ENCODE assay signal across 20 cellular contexts in genomic region chr17:75834279-75834920, GRCh38. TPM values are rescaled to one million over a fixed set of nuclear protein-coding genes. Genes with fewer than 3 reads are reported as not detected.
DNase-seq lines count a peak whose midpoint lies in the region; ATAC-seq and TF ChIP-seq lines count a peak whose summit lies in the region.
"Had no signal": no experiment of that assay in that cellular context is flagged by ENCODE, and none has a peak within 500 bp of the region (broad histone marks: within the 10 kb centered on the region; RNA-seq: fewer than 3 reads in every experiment).

No MANE protein-coding gene starts in this region.

- H3K27me3 ChIP-seq in naive thymus-derived CD4-positive, alpha-beta T cell (ENCODE audit: control insufficient read depth in 2 of 2, insufficient read depth in 2 of 2, low read length in 2 of 2) = no peaks in the 10 kb centered on the region
- H3K27me3 ChIP-seq: brain microvascular endothelial cell, sigmoid colon had no signal

- no peak overlapping the region for H3K4me3 Mint-ChIP-seq in stimulated activated naive CD8-positive, alpha-beta T cell treated with anti-CD3 and anti-CD28 coated beads, Interleukin-15, Interleukin-2, amounts not matched to agents 100 ng/mL and 50 ng/mL, for 24 hours
- no peak overlapping the region for H3K4me3 Mint-ChIP-seq in activated naive CD8-positive, alpha-beta T cell treated with anti-CD3 and anti-CD28 coated beads for 36 hours
- peak overlapping the region in 4 of 10 donors; percentile 11 to 76 (median 62) for H3K4me3 Mint-ChIP-seq in naive thymus-derived CD4-positive, alpha-beta T cell
- H3K4me3 Mint-ChIP-seq: GM23338, type B pancreatic cell had no signal

- no peaks in the 10 kb centered on the region for H3K9me3 ChIP-seq in naive thymus-derived CD4-positive, alpha-beta T cell (ENCODE audit: control insufficient read depth in 2 of 3, low read length in 3 of 3)
- H3K9me3 ChIP-seq: sigmoid colon had no signal

- H3K36me3 ChIP-seq in naive thymus-derived CD4-positive, alpha-beta T cell (ENCODE audit: control insufficient read depth in 2 of 3, insufficient read depth in 3 of 3, low read length in 3 of 3) = peaks cover 7 to 75% (median 35%) of the 10 kb centered on the region in 3 experiments
- H3K36me3 ChIP-seq: brain microvascular endothelial cell had no signal

- intact Hi-C loops in naive thymus-derived CD4-positive, alpha-beta T cell (cut with micrococcal nuclease) = no loop called here

- peaks cover 33% of the 10 kb centered on the region in 2 donors for H3K4me1 ChIP-seq in naive thymus-derived CD4-positive, alpha-beta T cell (ENCODE audit: control insufficient read depth in 2 of 2, insufficient read depth in 2 of 2, low read length in 2 of 2)

- H3K4me3 ChIP-seq in naive thymus-derived CD4-positive, alpha-beta T cell (ENCODE audit: low read length) = no peak overlapping the region

- DNase-seq in stimulated activated naive CD8-positive, alpha-beta T cell treated with anti-CD3 and anti-CD28 coated beads, Interleukin-15, Interleukin-2, amounts not matched to agents 100 U/mL and 50 U/mL, for 24 hours = no peak
- DNase-seq in activated naive CD8-positive, alpha-beta T cell treated with anti-CD3 and anti-CD28 coated beads for 36 hours = no peak
- DNase-seq in naive thymus-derived CD4-positive, alpha-beta T cell = no peak
- DNase-seq in stimulated activated naive CD4-positive, alpha-beta T cell (lab: John Stamatoyannopoulos, UW) = no peak
- DNase-seq: activated CD4-positive, alpha-beta T cell treated with anti-CD3 and anti-CD28 coated beads for 4 hours; brain microvascular endothelial cell; DMS79; effector CD8-positive, alpha-beta T cell; left ventricle myocardium superior; NCI-H774; RPMI8226; sigmoid colon; stimulated activated CD4-positive, alpha-beta T cell treated with anti-CD3 and anti-CD28 coated beads, Interleukin-4, amount 100 ng/mL, for 1 hour had no signal

- H3K9me3 Mint-ChIP-seq in stimulated activated naive CD8-positive, alpha-beta T cell treated with anti-CD3 and anti-CD28 coated beads, Interleukin-15, Interleukin-2, amounts not matched to agents 100 ng/mL and 50 ng/mL, for 24 hours = no peaks in the 10 kb centered on the region
- no peaks in the 10 kb centered on the region for H3K9me3 Mint-ChIP-seq in activated naive CD8-positive, alpha-beta T cell treated with anti-CD3 and anti-CD28 coated beads for 36 hours
- no peaks in the 10 kb centered on the region for H3K9me3 Mint-ChIP-seq in naive thymus-derived CD4-positive, alpha-beta T cell
- H3K9me3 Mint-ChIP-seq: activated T-helper 2 cell treated with anti-CD3 and anti-CD28 coated beads, Interferon-gamma antibody, Interleukin-2, Interleukin-4, amounts not matched to agents 10 μg/mL and 5 μg/mL and 100 μg/mL, durations not matched to agents 14 hours and 24 hours and 36 hours; type B pancreatic cell had no signal

- H3K27me3 Mint-ChIP-seq in stimulated activated naive CD8-positive, alpha-beta T cell treated with anti-CD3 and anti-CD28 coated beads, Interleukin-15, Interleukin-2, amounts not matched to agents 100 ng/mL and 50 ng/mL, for 24 hours = no peaks in the 10 kb centered on the region
- no peaks in the 10 kb centered on the region for H3K27me3 Mint-ChIP-seq in activated naive CD8-positive, alpha-beta T cell treated with anti-CD3 and anti-CD28 coated beads for 36 hours
- H3K27me3 Mint-ChIP-seq in naive thymus-derived CD4-positive, alpha-beta T cell = no peaks in the 10 kb centered on the region
- H3K27me3 Mint-ChIP-seq: type B pancreatic cell had no signal

- H3K4me1 Mint-ChIP-seq in stimulated activated naive CD8-positive, alpha-beta T cell treated with anti-CD3 and anti-CD28 coated beads, Interleukin-15, Interleukin-2, amounts not matched to agents 100 ng/mL and 50 ng/mL, for 24 hours (ENCODE audit: low read depth) = peaks cover 34% of the 10 kb centered on the region
- H3K4me1 Mint-ChIP-seq in activated naive CD8-positive, alpha-beta T cell treated with anti-CD3 and anti-CD28 coated beads for 36 hours = peaks cover 25% of the 10 kb centered on the region
- H3K4me1 Mint-ChIP-seq in naive thymus-derived CD4-positive, alpha-beta T cell = peaks cover 25 to 35% (median 29%) of the 10 kb centered on the region in 7 donors

- POLR2A ChIA-PET in naive thymus-derived CD4-positive, alpha-beta T cell (lab: Charles Lee) = interaction anchor here (0.7 to 5.2 kb wide), 8 partner anchors 9 to 564 kb away, joined by 3 to 37 read pairs (median 3); partner anchors contain the start of genes TRIM65, UNC13D and WBP2

- H3K36me3 Mint-ChIP-seq in stimulated activated naive CD8-positive, alpha-beta T cell treated with anti-CD3 and anti-CD28 coated beads, Interleukin-15, Interleukin-2, amounts not matched to agents 100 ng/mL and 50 ng/mL, for 24 hours (ENCODE audit: low read depth) = peaks cover 41% of the 10 kb centered on the region
- H3K36me3 Mint-ChIP-seq in activated naive CD8-positive, alpha-beta T cell treated with anti-CD3 and anti-CD28 coated beads for 36 hours = peaks cover 19% of the 10 kb centered on the region
- H3K36me3 Mint-ChIP-seq in naive thymus-derived CD4-positive, alpha-beta T cell = peaks cover 0 to 23% (median 3%) of the 10 kb centered on the region in 5 donors
- H3K36me3 Mint-ChIP-seq: type B pancreatic cell had no signal

- CTCF ChIA-PET in naive thymus-derived CD4-positive, alpha-beta T cell (lab: Charles Lee) = interaction anchor here (0.6 to 1.8 kb wide), 4 partner anchors 9 to 201 kb away, joined by 3 to 6 read pairs (median 4); partner anchors contain the start of genes SMIM5 and TRIM65

- H3K27ac Mint-ChIP-seq in stimulated activated naive CD8-positive, alpha-beta T cell treated with anti-CD3 and anti-CD28 coated beads, Interleukin-15, Interleukin-2, amounts not matched to agents 100 ng/mL and 50 ng/mL, for 24 hours = peak overlapping the region; percentile 52
- H3K27ac Mint-ChIP-seq in activated naive CD8-positive, alpha-beta T cell treated with anti-CD3 and anti-CD28 coated beads for 36 hours = peak overlapping the region; percentile 44
- H3K27ac Mint-ChIP-seq in naive thymus-derived CD4-positive, alpha-beta T cell = peak overlapping the region in 7 of 9 donors; percentile 17 to 95 (median 83)
- H3K27ac Mint-ChIP-seq: GM23338, type B pancreatic cell had no signal

- no peak for ATAC-seq in stimulated activated naive CD8-positive, alpha-beta T cell treated with anti-CD3 and anti-CD28 coated beads, Interleukin-15, Interleukin-2, amounts not matched to agents 100 U/mL and 50 U/mL, for 24 hours
- no peak for ATAC-seq in naive thymus-derived CD4-positive, alpha-beta T cell
- no peak for ATAC-seq in GM18498 (IDR thresholded peaks at IDR 0.05; ENCODE audit: unreplicated experiment)
- no peak for ATAC-seq in HG03378 (IDR thresholded peaks at IDR 0.05; ENCODE audit: unreplicated experiment)
- no peak for ATAC-seq in SK-N-SH treated with all-trans-retinoic acid at 6 μM for 48 hours
- ATAC-seq: left ventricle myocardium superior had no signal

- peak overlapping the region; percentile 64 for H3K27ac ChIP-seq in naive thymus-derived CD4-positive, alpha-beta T cell (ENCODE audit: low read depth, low read length)
- H3K27ac ChIP-seq: brain microvascular endothelial cell had no signal

TF ChIP-seq in SK-N-SH treated with all-trans-retinoic acid at 6 μM for 48 hours, 23 proteins besides CTCF, POLR2A, EP300 and RAD21 (continues in another document):
- TF ChIP-seq POU6F1 (CRISPR knock-in tag; IDR thresholded peaks at IDR 0.05; ENCODE audit: borderline replicate concordance, low read depth) (no peak), ISL1 (CRISPR knock-in tag; IDR thresholded peaks at IDR 0.05) (no peak), ZC3H10 (CRISPR knock-in tag; IDR thresholded peaks at IDR 0.05) (no peak), ESRRG (CRISPR knock-in tag; IDR thresholded peaks at IDR 0.05) (no peak), ZNF8 (CRISPR knock-in tag; IDR thresholded peaks at IDR 0.05) (no peak), SNAI2 (CRISPR knock-in tag; IDR thresholded peaks at IDR 0.05) (no peak)

RNA-seq across cellular contexts. Expression of gene UNC13D, which starts 9.8 kb away (rescaled TPM):
- 100 to 1,000 TPM; 145 to 156 TPM for total RNA-seq in activated naive CD8-positive, alpha-beta T cell treated with anti-CD3 and anti-CD28 coated beads for 36 hours
- total RNA-seq in naive thymus-derived CD4-positive, alpha-beta T cell = 100 to 1,000 TPM; 145 to 201 (median 152) TPM
- 10 to 100 TPM; 44.5 to 83.3 TPM for polyA plus RNA-seq in naive thymus-derived CD4-positive, alpha-beta T cell

RNA-seq across cellular contexts. Expression of gene WBP2, which starts 20.7 kb away (rescaled TPM):
- 10 to 100 TPM; 45.0 to 49.3 TPM for total RNA-seq in activated naive CD8-positive, alpha-beta T cell treated with anti-CD3 and anti-CD28 coated beads for 36 hours
- 100 to 1,000 TPM in 3 of 5 experiments, 10 to 100 TPM in 2; 87.7 to 159 (median 112) TPM for total RNA-seq in naive thymus-derived CD4-positive, alpha-beta T cell
- polyA plus RNA-seq in naive thymus-derived CD4-positive, alpha-beta T cell = 10 to 100 TPM; 84.8 to 99.4 TPM

RNA-seq across cellular contexts. Expression of gene TRIM47, which starts 44.0 kb away (rescaled TPM):
- 10 to 100 TPM; 16.4 to 18.3 TPM for total RNA-seq in activated naive CD8-positive, alpha-beta T cell treated with anti-CD3 and anti-CD28 coated beads for 36 hours
- total RNA-seq in naive thymus-derived CD4-positive, alpha-beta T cell = 10 to 100 TPM in 1 of 5 experiments, 1 to 10 TPM in 4; 2.5 to 25.6 (median 8.7) TPM
- polyA plus RNA-seq in naive thymus-derived CD4-positive, alpha-beta T cell = 1 to 10 TPM; 6.3 to 7.7 TPM

RNA-seq across cellular contexts. Expression of gene UNK, which starts 49.8 kb away (rescaled TPM):
- total RNA-seq in activated naive CD8-positive, alpha-beta T cell treated with anti-CD3 and anti-CD28 coated beads for 36 hours = 10 to 100 TPM; 26.9 to 27.4 TPM
- total RNA-seq in naive thymus-derived CD4-positive, alpha-beta T cell = 10 to 100 TPM; 32.0 to 49.8 (median 41.0) TPM
- polyA plus RNA-seq in naive thymus-derived CD4-positive, alpha-beta T cell = 10 to 100 TPM; 21.5 to 22.1 TPM
